Comparison of ENCODE assay signal across 28 cellular contexts in genomic region chr5:59922220-59922619, GRCh38.
"Had no signal": no experiment of that assay in that cellular context is flagged by ENCODE, and none has a peak within 500 bp of the region (broad histone marks: within the 10 kb centered on the region; RNA-seq: fewer than 3 reads in every experiment).

No MANE protein-coding gene starts in this region.

- H3K4me3 Mint-ChIP-seq: activated B cell treated with CpG ODN at 0.5 μM for 24 hours; activated CD4-positive, alpha-beta memory T cell treated with anti-CD3 and anti-CD28 coated beads for 36 hours; activated CD8-positive, alpha-beta memory T cell treated with anti-CD3 and anti-CD28 coated beads, Interleukin-2, amount 10 ng/mL, durations not matched to agents 7 days and 5 days; activated CD8-positive, alpha-beta T cell treated with anti-CD3 and anti-CD28 coated beads, Interleukin-2, amount 10 ng/mL, durations not matched to agents 7 days and 5 days; activated naive CD8-positive, alpha-beta T cell; activated T-cell treated with anti-CD3 and anti-CD28 coated beads, Interleukin-2, amount 50 U/mL, for 4 hours; activated T-helper 17 cell treated with anti-CD3 and anti-CD28 coated beads, Interleukin-2, amount 50 U/mL, for 72 hours; central memory CD8-positive, alpha-beta T cell; dendritic cell treated with granulocyte-macrophage colony-stimulating factor and Interleukin-4, amounts not matched to agents 40 ng/mL and 50 ng/mL, for 4 days; endodermal cell had no signal

- ATAC-seq: activated CD4-positive, CD25-positive, alpha-beta regulatory T cell treated with anti-CD3 and anti-CD28 coated beads, Interleukin-2, amount 50 U/mL, for 24 hours; activated CD8-positive, alpha-beta memory T cell treated with anti-CD3 and anti-CD28 coated beads, Interleukin-2, amount 10 ng/mL, durations not matched to agents 7 days and 5 days; activated CD8-positive, alpha-beta T cell treated with anti-CD3 and anti-CD28 coated beads, Interleukin-2, amount 10 ng/mL, durations not matched to agents 7 days and 5 days; activated T-cell treated with anti-CD3 and anti-CD28 coated beads, Interleukin-2, amount 50 U/mL, for 4 hours; activated T-helper 17 cell treated with anti-CD3 and anti-CD28 coated beads, Interleukin-2, amount 50 U/mL, for 72 hours; esophagus mucosa had no signal

- H3K36me3 ChIP-seq: brain microvascular endothelial cell had no signal

- H3K36me3 Mint-ChIP-seq: activated CD4-positive, alpha-beta memory T cell treated with anti-CD3 and anti-CD28 coated beads for 36 hours; activated CD8-positive, alpha-beta memory T cell treated with anti-CD3 and anti-CD28 coated beads, Interleukin-2, amount 10 ng/mL, durations not matched to agents 7 days and 5 days; activated naive CD8-positive, alpha-beta T cell had no signal

- H3K27ac ChIP-seq: brain microvascular endothelial cell, coronary artery, dorsolateral prefrontal cortex, VCaP had no signal

- H3K27ac Mint-ChIP-seq: activated B cell treated with CpG ODN at 0.5 μM for 24 hours; activated CD4-positive, alpha-beta memory T cell treated with anti-CD3 and anti-CD28 coated beads for 36 hours; activated CD8-positive, alpha-beta memory T cell treated with anti-CD3 and anti-CD28 coated beads, Interleukin-2, amount 10 ng/mL, durations not matched to agents 7 days and 5 days; activated CD8-positive, alpha-beta T cell treated with anti-CD3 and anti-CD28 coated beads, Interleukin-2, amount 10 ng/mL, durations not matched to agents 7 days and 5 days; activated naive CD8-positive, alpha-beta T cell; activated T-helper 17 cell treated with anti-CD3 and anti-CD28 coated beads, Interleukin-2, amount 50 U/mL, for 72 hours; dendritic cell treated with granulocyte-macrophage colony-stimulating factor and Interleukin-4, amounts not matched to agents 40 ng/mL and 50 ng/mL, for 4 days had no signal

- H3K9me3 Mint-ChIP-seq: activated B cell treated with CpG ODN at 0.5 μM for 24 hours; activated CD4-positive, alpha-beta memory T cell treated with anti-CD3 and anti-CD28 coated beads for 36 hours; activated T-cell treated with anti-CD3 and anti-CD28 coated beads, Interleukin-2, amount 50 U/mL, for 4 hours; activated T-helper 17 cell treated with anti-CD3 and anti-CD28 coated beads, Interleukin-2, amount 50 U/mL, for 72 hours; dendritic cell treated with granulocyte-macrophage colony-stimulating factor and Interleukin-4, amounts not matched to agents 40 ng/mL and 50 ng/mL, for 4 days; endodermal cell had no signal

- H3K27me3 Mint-ChIP-seq: activated B cell treated with CpG ODN at 0.5 μM for 24 hours; activated CD4-positive, alpha-beta memory T cell treated with anti-CD3 and anti-CD28 coated beads for 36 hours; activated CD8-positive, alpha-beta memory T cell treated with anti-CD3 and anti-CD28 coated beads, Interleukin-2, amount 10 ng/mL, durations not matched to agents 7 days and 5 days; activated T-helper 17 cell treated with anti-CD3 and anti-CD28 coated beads, Interleukin-2, amount 50 U/mL, for 72 hours; central memory CD8-positive, alpha-beta T cell; dendritic cell treated with granulocyte-macrophage colony-stimulating factor and Interleukin-4, amounts not matched to agents 40 ng/mL and 50 ng/mL, for 4 days had no signal

- H3K4me1 Mint-ChIP-seq: activated B cell treated with CpG ODN at 0.5 μM for 24 hours; activated CD8-positive, alpha-beta memory T cell treated with anti-CD3 and anti-CD28 coated beads, Interleukin-2, amount 10 ng/mL, durations not matched to agents 7 days and 5 days; activated T-helper 17 cell treated with anti-CD3 and anti-CD28 coated beads, Interleukin-2, amount 50 U/mL, for 72 hours; central memory CD8-positive, alpha-beta T cell had no signal

- DNase-seq: activated B cell treated with CpG ODN at 0.5 μM for 24 hours; activated CD4-positive, alpha-beta memory T cell treated with anti-CD3 and anti-CD28 coated beads for 36 hours; activated CD4-positive, alpha-beta T cell treated with anti-CD3 and anti-CD28 coated beads for 48 hours; activated CD8-positive, alpha-beta memory T cell treated with anti-CD3 and anti-CD28 coated beads, Interleukin-2, amount 10 ng/mL, durations not matched to agents 7 days and 5 days; activated CD8-positive, alpha-beta memory T cell treated with anti-CD3 and anti-CD28 coated beads, Interleukin-2, amount 50 U/mL, for 4 hours; activated CD8-positive, alpha-beta T cell treated with anti-CD3 and anti-CD28 coated beads, Interleukin-2, amount 10 ng/mL, durations not matched to agents 7 days and 5 days; activated effector memory CD4-positive, alpha-beta T cell treated with Interleukin-2 at 50 U/mL for 16 hours; activated gamma-delta T cell treated with Interleukin-2 at 50 U/mL for 16 hours; activated naive CD4-positive, alpha-beta T cell treated with anti-CD3 and anti-CD28 coated beads, Interleukin-2, amount 50 U/mL, for 16 hours; activated naive CD4-positive, alpha-beta T cell treated with Interleukin-2 at 50 U/mL for 16 hours; activated T-cell treated with anti-CD3 and anti-CD28 coated beads, Interleukin-2, amount 50 U/mL, for 4 hours; amniotic stem cell; anterior cingulate cortex; brain microvascular endothelial cell; dorsolateral prefrontal cortex; effector memory CD4-positive, alpha-beta T cell; foreskin fibroblast; head of caudate nucleus; T-helper 2 cell had no signal

- H3K4me3 ChIP-seq: coronary artery, dorsolateral prefrontal cortex had no signal

- H3K27me3 ChIP-seq: brain microvascular endothelial cell, dorsolateral prefrontal cortex had no signal
